19 cellular contexts compared by ENCODE assay signal in the genomic region with DNA sequence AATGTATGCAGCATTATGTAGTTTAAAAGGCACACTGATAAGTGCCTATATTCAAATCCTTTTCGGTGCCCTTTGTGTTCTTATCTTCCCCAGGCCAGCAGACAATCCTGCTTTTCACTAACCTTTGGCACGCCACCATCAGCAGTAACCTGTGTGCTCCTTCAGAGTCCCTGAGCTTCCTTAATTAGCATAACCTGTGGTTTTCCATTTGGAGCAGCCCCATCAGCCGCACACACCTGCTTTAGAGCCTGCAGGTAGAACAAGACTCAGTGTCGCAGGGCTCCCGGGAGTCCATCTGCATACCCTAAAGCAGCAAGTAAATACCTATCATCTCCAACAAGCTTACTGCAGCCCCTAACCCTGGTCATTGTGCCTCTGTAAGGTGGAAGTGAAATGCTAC.
DNase-seq lines count a peak whose midpoint lies in the region; FAIRE-seq lines count a peak whose summit lies in the region.
"Had no signal": no experiment of that assay in that cellular context is flagged by ENCODE, and none has a peak within 500 bp of the region (broad histone marks: within the 10 kb centered on the region; RNA-seq: fewer than 3 reads in every experiment).

No MANE protein-coding gene starts in this region.

- DNase-seq in NCI-H510A (lab: John Stamatoyannopoulos, UW) (peak; percentile 35), iPS DF 19.7 (ENCODE audit: low read depth, low spot score) (peak; percentile 86), small intestine (peak; percentile 66), NCI-H524 treated with DMSO at 0.1 percent for 48 hours (lab: John Stamatoyannopoulos, UW) (no peak), OCI-M1 (lab: John Stamatoyannopoulos, UW) (no peak)
- DNase-seq in activated naive CD4-positive, alpha-beta T cell treated with anti-CD3 and anti-CD28 coated beads for 36 hours, result no peak
- no peak for DNase-seq in activated CD4-positive, alpha-beta T cell treated with anti-CD3 and anti-CD28 coated beads, Interleukin-2, amount 10 ng/mL, durations not matched to agents 7 days and 5 days
- DNase-seq: activated CD8-positive, alpha-beta memory T cell treated with anti-CD3 and anti-CD28 coated beads for 24 hours; activated naive CD8-positive, alpha-beta T cell treated with anti-CD3 and anti-CD28 coated beads, Interleukin-2, amount 10 ng/mL, durations not matched to agents 7 days and 5 days; Kasumi-1; mammary epithelial cell; naive thymus-derived CD4-positive, alpha-beta T cell; NCI-H524; uterus had no signal

- H3K27me3 Mint-ChIP-seq in activated naive CD4-positive, alpha-beta T cell treated with anti-CD3 and anti-CD28 coated beads for 36 hours (ENCODE audit: low read depth), result no peaks in the 10 kb centered on the region
- H3K27me3 Mint-ChIP-seq in activated CD4-positive, alpha-beta T cell treated with anti-CD3 and anti-CD28 coated beads, Interleukin-2, amount 10 ng/mL, durations not matched to agents 7 days and 5 days, result no peaks in the 10 kb centered on the region
- H3K27me3 Mint-ChIP-seq: activated naive CD8-positive, alpha-beta T cell treated with anti-CD3 and anti-CD28 coated beads, Interleukin-2, amount 10 ng/mL, durations not matched to agents 7 days and 5 days; dendritic cell treated with granulocyte-macrophage colony-stimulating factor and Interleukin-4, amounts not matched to agents 40 ng/mL and 50 ng/mL, for 4 days; naive thymus-derived CD4-positive, alpha-beta T cell had no signal

- no peak overlapping the region for H3K9ac ChIP-seq in HUES48 (ENCODE audit: low read depth, low read length)

- H3K9me3 Mint-ChIP-seq in activated naive CD4-positive, alpha-beta T cell treated with anti-CD3 and anti-CD28 coated beads for 36 hours, result peaks cover 14% of the 10 kb centered on the region
- H3K9me3 Mint-ChIP-seq in activated CD4-positive, alpha-beta T cell treated with anti-CD3 and anti-CD28 coated beads, Interleukin-2, amount 10 ng/mL, durations not matched to agents 7 days and 5 days, result no peaks in the 10 kb centered on the region
- H3K9me3 Mint-ChIP-seq: activated naive CD8-positive, alpha-beta T cell treated with anti-CD3 and anti-CD28 coated beads, Interleukin-2, amount 10 ng/mL, durations not matched to agents 7 days and 5 days; dendritic cell treated with granulocyte-macrophage colony-stimulating factor and Interleukin-4, amounts not matched to agents 40 ng/mL and 50 ng/mL, for 4 days had no signal

- POLR2A ChIA-PET in activated CD4-positive, alpha-beta T cell treated with anti-CD3 and anti-CD28 coated beads, Interleukin-2, amount 10 ng/mL, durations not matched to agents 7 days and 5 days (lab: Charles Lee), result no interaction called here

- 10 to 49% (median 19%) methylated on average over 5 of the region's 5 CpGs for WGBS in small intestine, 3 donors

- FAIRE-seq in small intestine (lab: Jason Lieb, UNC), result no peak
- FAIRE-seq: pancreas had no signal

- H3K27ac Mint-ChIP-seq in activated naive CD4-positive, alpha-beta T cell treated with anti-CD3 and anti-CD28 coated beads for 36 hours, result no peak overlapping the region
- no peak overlapping the region for H3K27ac Mint-ChIP-seq in activated CD4-positive, alpha-beta T cell treated with anti-CD3 and anti-CD28 coated beads, Interleukin-2, amount 10 ng/mL, durations not matched to agents 7 days and 5 days
- H3K27ac Mint-ChIP-seq: activated naive CD8-positive, alpha-beta T cell treated with anti-CD3 and anti-CD28 coated beads, Interleukin-2, amount 10 ng/mL, durations not matched to agents 7 days and 5 days; dendritic cell treated with granulocyte-macrophage colony-stimulating factor and Interleukin-4, amounts not matched to agents 40 ng/mL and 50 ng/mL, for 4 days; naive thymus-derived CD4-positive, alpha-beta T cell had no signal

- no peak overlapping the region for H3K4me3 ChIP-seq in HUES48 (ENCODE audit: low read depth, low read length)
- H3K4me3 ChIP-seq in small intestine (ENCODE audit: low read depth in 1 of 2, low read length in 2 of 2), result no peak overlapping the region
- H3K4me3 ChIP-seq: pancreas, SK-N-MC, uterus had no signal

- H3K4me1 ChIP-seq in HUES48 (ENCODE audit: control insufficient read depth, insufficient read depth, low read length), result peaks cover 18% of the 10 kb centered on the region; the same call in 1 of the 2 replicates
- no peaks in the 10 kb centered on the region for H3K4me1 ChIP-seq in small intestine (ENCODE audit: control insufficient read depth in 2 of 2, insufficient read depth in 1 of 2, low read depth in 1 of 2, low read length in 1 of 2)
- H3K4me1 ChIP-seq: pancreas, uterus had no signal

- peak overlapping the region; percentile 68 for H3K27ac ChIP-seq in HUES48 (ENCODE audit: low read depth, low read length)
- no peak overlapping the region for H3K27ac ChIP-seq in small intestine (ENCODE audit: low read depth in 1 of 2, low read length in 1 of 2)
- H3K27ac ChIP-seq: epithelial cell of prostate, pancreas, SK-N-MC, uterus had no signal

- H3K4me3 Mint-ChIP-seq in activated naive CD4-positive, alpha-beta T cell treated with anti-CD3 and anti-CD28 coated beads for 36 hours, result no peak overlapping the region
- H3K4me3 Mint-ChIP-seq in activated CD4-positive, alpha-beta T cell treated with anti-CD3 and anti-CD28 coated beads, Interleukin-2, amount 10 ng/mL, durations not matched to agents 7 days and 5 days, result no peak overlapping the region
- H3K4me3 Mint-ChIP-seq: activated naive CD8-positive, alpha-beta T cell treated with anti-CD3 and anti-CD28 coated beads, Interleukin-2, amount 10 ng/mL, durations not matched to agents 7 days and 5 days; dendritic cell treated with granulocyte-macrophage colony-stimulating factor and Interleukin-4, amounts not matched to agents 40 ng/mL and 50 ng/mL, for 4 days; naive thymus-derived CD4-positive, alpha-beta T cell had no signal

- no peaks in the 10 kb centered on the region for H3K9me3 ChIP-seq in HUES48 (ENCODE audit: control insufficient read depth, insufficient read depth, low read length)
- H3K9me3 ChIP-seq in small intestine (ENCODE audit: control insufficient read depth, low read depth), result no peaks in the 10 kb centered on the region
- H3K9me3 ChIP-seq: pancreas, uterus had no signal

- H3K27me3 ChIP-seq in HUES48 (ENCODE audit: control insufficient read depth, insufficient read depth, low read length) (no peaks in the 10 kb centered on the region), small intestine (ENCODE audit: control insufficient read depth in 2 of 2, insufficient read depth in 2 of 2, low read length in 2 of 2) (no peaks in the 10 kb centered on the region)
- H3K27me3 ChIP-seq: pancreas, uterus had no signal

- CTCF ChIA-PET in activated naive CD4-positive, alpha-beta T cell treated with anti-CD3 and anti-CD28 coated beads for 36 hours (lab: Charles Lee), result no interaction called here
- CTCF ChIA-PET in activated CD4-positive, alpha-beta T cell treated with anti-CD3 and anti-CD28 coated beads, Interleukin-2, amount 10 ng/mL, durations not matched to agents 7 days and 5 days (lab: Charles Lee), result no interaction called here

- no peaks in the 10 kb centered on the region for H3K4me1 Mint-ChIP-seq in activated naive CD4-positive, alpha-beta T cell treated with anti-CD3 and anti-CD28 coated beads for 36 hours (ENCODE audit: low read depth)
- no peaks in the 10 kb centered on the region for H3K4me1 Mint-ChIP-seq in activated CD4-positive, alpha-beta T cell treated with anti-CD3 and anti-CD28 coated beads, Interleukin-2, amount 10 ng/mL, durations not matched to agents 7 days and 5 days
- H3K4me1 Mint-ChIP-seq: activated naive CD8-positive, alpha-beta T cell treated with anti-CD3 and anti-CD28 coated beads, Interleukin-2, amount 10 ng/mL, durations not matched to agents 7 days and 5 days; naive thymus-derived CD4-positive, alpha-beta T cell had no signal

- H3K36me3 ChIP-seq in HUES48 (ENCODE audit: control insufficient read depth, insufficient read depth, low read length), result no peaks in the 10 kb centered on the region
- no peaks in the 10 kb centered on the region for H3K36me3 ChIP-seq in small intestine (ENCODE audit: control insufficient read depth in 2 of 2, insufficient read depth in 2 of 2, low read length in 2 of 2)
- H3K36me3 ChIP-seq: pancreas, uterus had no signal

- H3K36me3 Mint-ChIP-seq in activated naive CD4-positive, alpha-beta T cell treated with anti-CD3 and anti-CD28 coated beads for 36 hours (ENCODE audit: low read depth), result no peaks in the 10 kb centered on the region
- no peaks in the 10 kb centered on the region for H3K36me3 Mint-ChIP-seq in activated CD4-positive, alpha-beta T cell treated with anti-CD3 and anti-CD28 coated beads, Interleukin-2, amount 10 ng/mL, durations not matched to agents 7 days and 5 days (ENCODE audit: low read depth)
- H3K36me3 Mint-ChIP-seq: activated naive CD8-positive, alpha-beta T cell treated with anti-CD3 and anti-CD28 coated beads, Interleukin-2, amount 10 ng/mL, durations not matched to agents 7 days and 5 days; naive thymus-derived CD4-positive, alpha-beta T cell had no signal

- intact Hi-C loops in activated naive CD4-positive, alpha-beta T cell treated with anti-CD3 and anti-CD28 coated beads for 36 hours (cut with micrococcal nuclease), result no loop called here

Comparison
In these comparisons a context has a peak if more than half of its experiments do, and no peak if none do; other contexts are left out.
1. DNase-seq: peak in NCI-H510A (single experiment), iPS DF 19.7 (single experiment) and small intestine (single experiment); none in activated naive CD4-positive, alpha-beta T cell treated with anti-CD3 and anti-CD28 coated beads for 36 hours (single experiment), activated CD4-positive, alpha-beta T cell treated with anti-CD3 and anti-CD28 coated beads, Interleukin-2, amount 10 ng/mL, durations not matched to agents 7 days and 5 days (single experiment), NCI-H524 treated with DMSO at 0.1 percent for 48 hours (single experiment) and OCI-M1 (single experiment).